8 cellular contexts compared by ENCODE assay signal in genomic region chr9:137878146-137878941, GRCh38. TPM values are rescaled to one million over a fixed set of nuclear protein-coding genes. Genes with fewer than 3 reads are reported as not detected.
DNase-seq lines count a peak whose midpoint lies in the region; ATAC-seq, FAIRE-seq and TF ChIP-seq lines count a peak whose summit lies in the region.

No MANE protein-coding gene starts in this region.

- H3K4me1 ChIP-seq in K562 (replicated peaks in 1 of 2; ENCODE audit: control insufficient read depth in 2 of 2, insufficient read depth in 2 of 2, low read length in 2 of 2) (peaks cover 0 to 17% of the 10 kb centered on the region in 2 experiments; a peak in 3 of 5 replicates), suprapubic skin (peaks cover 9% of the 10 kb centered on the region)

- H3K9me3 Mint-ChIP-seq in CD4-positive, alpha-beta T cell = no peaks in the 10 kb centered on the region

- in situ Hi-C loops in K562 (cut with MboI) = no loop called here

- H3K4me3 ChIP-seq in K562 (no peak overlapping the region), suprapubic skin (peak overlapping the region; percentile 30)

- peak in 1 of 2 experiments; percentile 19; a peak in 1 of 4 replicates for TF ChIP-seq RAD21 in K562 (CRISPR knock-in tag; conservative IDR thresholded peaks at IDR 0.05 in 1 of 2, IDR thresholded peaks at IDR 0.05 in 1 of 2)

- H2AFZ ChIP-seq in K562 (ENCODE audit: low read depth, low read length) = no peak overlapping the region

- no peaks in the 10 kb centered on the region for H3K9me1 ChIP-seq in K562 (ENCODE audit: control insufficient read depth, insufficient read depth, low read length)

- H3K36me3 ChIP-seq in K562 (ENCODE audit: control insufficient read depth, insufficient read depth, low read length) = no peaks in the 10 kb centered on the region
- no peaks in the 10 kb centered on the region for H3K36me3 ChIP-seq in suprapubic skin

- TF ChIP-seq EP300 in K562 (IDR thresholded peaks at IDR 0.05; ENCODE audit: low read length) = no peak
- no peak for TF ChIP-seq EP300 in suprapubic skin (IDR thresholded peaks at IDR 0.05)

- TF ChIP-seq POLR2A in K562 (conservative IDR thresholded peaks at IDR 0.05) = no peak
- no peak for TF ChIP-seq POLR2A in suprapubic skin (IDR thresholded peaks at IDR 0.05)

- H3K27ac Mint-ChIP-seq in CD4-positive, alpha-beta T cell = no peak overlapping the region

- POLR2A ChIA-PET in CD4-positive, alpha-beta T cell (lab: Charles Lee) = no interaction called here
- POLR2A ChIA-PET in K562 (lab: Yijun Ruan, JAX) = no interaction called here

- peak overlapping the region; percentile 33; the same call in 1 of the 2 replicates for H3K4me2 ChIP-seq in K562 (ENCODE audit: insufficient read depth, low read length)

- intact Hi-C loops in CD4-positive, alpha-beta T cell (cut with DNase I, micrococcal nuclease) = no loop called here
- intact Hi-C loops in K562 (cut with micrococcal nuclease) = no loop called here

- H3K9ac ChIP-seq in K562 (ENCODE audit: insufficient read depth in 1 of 2, low read depth in 2 of 2, low read length in 2 of 2) = no peak overlapping the region

- H3K27me3 ChIP-seq in CD4-positive, alpha-beta T cell (ENCODE audit: control insufficient read depth, insufficient read depth, low read length) = peaks cover 21% of the 10 kb centered on the region
- peaks cover 4 to 50% of the 10 kb centered on the region in 2 experiments; a peak in 2 of 5 replicates for H3K27me3 ChIP-seq in K562 (ENCODE audit: control insufficient read depth in 2 of 2, insufficient read depth in 2 of 2, low read length in 2 of 2)
- H3K27me3 ChIP-seq in suprapubic skin = peaks cover 74% of the 10 kb centered on the region

- CTCF ChIA-PET in CD4-positive, alpha-beta T cell (lab: Charles Lee) = no interaction called here
- CTCF ChIA-PET in K562 (lab: Yijun Ruan, JAX; ENCODE audit: low intra/inter-chr PET ratio) = no interaction called here

- BruUV-seq in K562 (replicated peaks; lab: Mats Ljungman, UMichigan) = no TSS peak

- no peak for FAIRE-seq in K562 (lab: Jason Lieb, UNC)

- 53% methylated on average over 14 of the region's 101 CpGs for WGBS in K562 (ENCODE audit: insufficient coverage, low coverage, missing lambda C conversion rate)
- no CpG with 5 or more reads among the region's 101 CpGs for whole genome bisulfite sequencing in suprapubic skin

- H4K20me1 ChIP-seq in K562 (replicated peaks; ENCODE audit: control insufficient read depth, insufficient read depth, low read length) = 0 out of 2 replicates have a peak, but pooled peaks cover 7% of the 10 kb centered on the region

- peaks cover 50% of the 10 kb centered on the region for H3K27me3 Mint-ChIP-seq in CD4-positive, alpha-beta T cell

- H3K79me2 ChIP-seq in K562 (ENCODE audit: control insufficient read depth, insufficient read depth, low read length) = no peaks in the 10 kb centered on the region

- no peaks in the 10 kb centered on the region for H3K36me3 Mint-ChIP-seq in CD4-positive, alpha-beta T cell (ENCODE audit: low read depth)

- no peaks in the 10 kb centered on the region for H3K9me3 ChIP-seq in CD4-positive, alpha-beta T cell (ENCODE audit: control insufficient read depth, low read length)
- H3K9me3 ChIP-seq in K562 (replicated peaks; ENCODE audit: control insufficient read depth, insufficient read depth, low read depth, low read length) (no peaks in the 10 kb centered on the region), suprapubic skin (no peaks in the 10 kb centered on the region)

- H3K4me1 Mint-ChIP-seq in CD4-positive, alpha-beta T cell (ENCODE audit: low read depth) = peaks cover 4% of the 10 kb centered on the region

- TF ChIP-seq CTCF in CD4-positive, alpha-beta T cell (IDR thresholded peaks at IDR 0.05) = no peak
- TF ChIP-seq CTCF in K562 (IDR thresholded peaks at IDR 0.05 in 2 of 3, conservative IDR thresholded peaks at IDR 0.05 in 1 of 3; ENCODE audit: insufficient read depth in 2 of 3, low read depth in 1 of 3, low read length in 3 of 3) = no peak
- TF ChIP-seq CTCF in suprapubic skin (IDR thresholded peaks at IDR 0.05) = no peak

- H3K4me3 Mint-ChIP-seq in CD4-positive, alpha-beta T cell = no peak overlapping the region

- peak in 2 of 10 experiments; percentile 12 to 17 for DNase-seq in CD4-positive, alpha-beta T cell
- DNase-seq in NCI-H146 treated with DMSO at 0.1 percent for 48 hours (lab: John Stamatoyannopoulos, UW; ENCODE audit: unreplicated experiment) (peak; percentile 11), K562 (ENCODE audit: extremely low read depth in 1 of 4, low spot score in 3 of 4) (peak; percentile 32 to 86 (median 76)), iris pigment epithelial cell (ENCODE audit: low read depth) (peak; percentile 12), suprapubic skin (ENCODE audit: low spot score in 2 of 2) (no peak), NCI-H1105 (lab: John Stamatoyannopoulos, UW) (no peak), GM19240 (ENCODE audit: insufficient read length, low spot score) (no peak)

- H3K27ac ChIP-seq in CD4-positive, alpha-beta T cell (ENCODE audit: low read depth, low read length) = no peak overlapping the region
- no peak overlapping the region for H3K27ac ChIP-seq in K562 (ENCODE audit: extremely low read depth, low read depth, low read length)
- no peak overlapping the region for H3K27ac ChIP-seq in suprapubic skin

- peak; percentile 32 for ATAC-seq in CD4-positive, alpha-beta T cell (ENCODE audit: poor library complexity)
- ATAC-seq in K562 (peak; percentile 90), HG03342 (IDR thresholded peaks at IDR 0.05; ENCODE audit: unreplicated experiment) (no peak)

TF ChIP-seq in K562, 482 proteins besides CTCF, POLR2A, EP300 and RAD21 (continues in another document):
- TF ChIP-seq NCOR1 (IDR thresholded peaks at IDR 0.05) = no peak
- TF ChIP-seq EHMT2 (IDR thresholded peaks at IDR 0.05) = peak; percentile 69
- TF ChIP-seq SIN3A (IDR thresholded peaks at IDR 0.05; ENCODE audit: borderline replicate concordance in 2 of 2, control insufficient read depth in 1 of 2, low read depth in 2 of 2, low read length in 2 of 2) = 0 out of 4 replicates have a peak, but pooled peaks of 1 of the 2 experiments have one; percentile 20
- TF ChIP-seq ZNF282 (CRISPR knock-in tag; IDR thresholded peaks at IDR 0.05) = 0 out of 2 replicates have a peak, but pooled peaks have one; percentile 37
- TF ChIP-seq ZBTB33 (CRISPR knock-in tag; IDR thresholded peaks at IDR 0.05) = peak; percentile 54; the same call in 1 of the 2 replicates
- no peak for TF ChIP-seq FOXM1 (IDR thresholded peaks at IDR 0.05; ENCODE audit: low read depth)
- peak; percentile 38; the same call in 1 of the 2 replicates for TF ChIP-seq FOXM1 (CRISPR knock-in tag; IDR thresholded peaks at IDR 0.05; ENCODE audit: low read depth)
- TF ChIP-seq STAG1 (CRISPR knock-in tag; IDR thresholded peaks at IDR 0.05; ENCODE audit: borderline replicate concordance) = peak; percentile 28; the same call in 1 of the 2 replicates
- TF ChIP-seq E2F6 (IDR thresholded peaks at IDR 0.05; ENCODE audit: borderline replicate concordance in 1 of 2, extremely low read depth in 1 of 2, insufficient read depth in 1 of 2, insufficient read length in 1 of 2, low read depth in 1 of 2, low read length in 1 of 2, poor library complexity in 1 of 2, severe bottlenecking in 1 of 2) = peak in 1 of 2 experiments; percentile 38
- no peak for TF ChIP-seq BDP1 (IDR thresholded peaks at IDR 0.05; ENCODE audit: insufficient read depth, insufficient read length)
- TF ChIP-seq TEAD1 (CRISPR knock-in tag; IDR thresholded peaks at IDR 0.05) = peak in 1 of 2 experiments; percentile 70; a peak in 1 of 4 replicates
- TF ChIP-seq NRF1 (conservative IDR thresholded peaks at IDR 0.05 in 1 of 2, IDR thresholded peaks at IDR 0.05 in 1 of 2) = peak; percentile 79 to 82

RNA-seq across cellular contexts. Expression of gene CACNA1B, which starts 0.8 kb away (rescaled TPM):
- not detected for total RNA-seq in CD4-positive, alpha-beta T cell
- total RNA-seq in K562 (2011; cell fraction: chromatin; rRNA removed; ENCODE audit: low replicate concordance) = 0.19 and 0.35 TPM in 2 replicates
- 0.13 and 0.17 TPM in 2 replicates for total RNA-seq in K562 (2011; cell fraction: nucleolus; rRNA removed)
- 0.22 TPM in 1 of 2 replicates, not detected in the other for total RNA-seq in K562 (2011; cell fraction: nucleoplasm; rRNA removed)
- total RNA-seq in K562 (2014; rRNA removed) (0.04 TPM in 1 of 2 replicates, not detected in the other), K562 (2014; rRNA removed; fragmentation: Illumina TruSeq; extraction: Trizol) (not detected in 2 replicates), K562 (2015; rRNA removed; fragmentation: Illumina TruSeq; extraction: Trizol) (not detected in 2 replicates), K562 (2021) (0.02 and 0.04 TPM in 2 replicates), suprapubic skin (under 1 TPM in 2 of 4 donors, not detected in 2; 0.08 TPM)
- polyA plus RNA-seq in K562 (2011; rRNA removed) (0.04 TPM in 1 of 2 replicates, not detected in the other), K562 (2014; fragmentation: Illumina TruSeq; extraction: Trizol) (0.03 TPM in 1 of 2 replicates, not detected in the other), K562 (2014; fragmentation: Nextera tagmentation; extraction: Ambion mirVana) (not detected), K562 (2014; rRNA removed) (0.01 TPM in 1 of 2 replicates, not detected in the other)
- 0.01 TPM in 2 replicates for polyA plus RNA-seq in K562 (2011; cell fraction: cytosol; rRNA removed)
- polyA plus RNA-seq in K562 (2011; cell fraction: nucleus; rRNA removed) = 0.04 and 0.14 TPM in 2 replicates
- polyA plus RNA-seq in K562 (2012) = 0.01 and 0.10 TPM in 2 replicates
- 0.03 TPM in 1 of 2 replicates, not detected in the other for polyA minus RNA-seq in K562 (2011; rRNA and poly(A)+ RNA removed)
- polyA minus RNA-seq in K562 (2011; cell fraction: cytosol; rRNA and poly(A)+ RNA removed) = not detected in 2 replicates
- under 0.01 and 0.11 TPM in 2 replicates for polyA minus RNA-seq in K562 (2011; cell fraction: nucleus; rRNA and poly(A)+ RNA removed)

Comparison
In these comparisons a context has a peak if more than half of its experiments do, and no peak if none do; other contexts are left out.
1. DNase-seq: peak in NCI-H146 treated with DMSO at 0.1 percent for 48 hours (single experiment), K562 (4 of 4) and iris pigment epithelial cell (single experiment); none in suprapubic skin (0 of 2), NCI-H1105 (single experiment) and GM19240 (single experiment).